In the genomic region with DNA sequence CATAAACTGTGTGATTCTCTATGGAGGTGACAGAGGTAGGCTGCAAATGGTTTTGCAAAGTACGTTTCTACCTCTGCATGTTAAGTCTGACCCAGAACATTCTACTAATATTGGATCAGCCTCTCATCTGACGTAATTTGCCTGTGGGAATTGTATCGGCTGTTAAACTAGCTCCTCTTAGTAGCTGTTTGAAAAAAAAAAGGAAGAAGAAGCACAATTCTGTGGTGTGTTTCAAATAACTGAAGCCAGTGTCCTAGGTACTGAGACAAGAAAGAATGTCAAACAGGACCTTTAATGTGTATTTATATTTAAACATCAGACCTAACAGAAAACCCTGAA, we compare ENCODE assay signal across 12 cellular contexts.
DNase-seq lines count a peak whose midpoint lies in the region; ATAC-seq, FAIRE-seq and TF ChIP-seq lines count a peak whose summit lies in the region.
"Had no signal": no experiment of that assay in that cellular context is flagged by ENCODE, and none has a peak within 500 bp of the region (broad histone marks: within the 10 kb centered on the region; RNA-seq: fewer than 3 reads in every experiment).

No MANE protein-coding gene starts in this region.

- H3K4me1 ChIP-seq in liver (ENCODE audit: control insufficient read depth in 4 of 4, insufficient read depth in 4 of 4, low read length in 3 of 4) (peaks cover 8 to 32% (median 19%) of the 10 kb centered on the region in 4 donors), HepG2 (ENCODE audit: insufficient read depth, low read length) (no peaks in the 10 kb centered on the region), neural progenitor cell (peaks cover 16% of the 10 kb centered on the region), aorta (ENCODE audit: control insufficient read depth in 1 of 2, insufficient read depth in 2 of 2, low read length in 2 of 2) (peaks cover 6 to 20% of the 10 kb centered on the region in 2 donors)

- TF ChIP-seq POLR2A in HepG2 (IDR thresholded peaks at IDR 0.05; ENCODE audit: insufficient read depth in 1 of 2, low read depth in 2 of 2, low read length in 2 of 2): no peak

- TF ChIP-seq CTCF in liver (IDR thresholded peaks at IDR 0.05; ENCODE audit: low read depth, low read length, missing input control) (no peak), HepG2 (CRISPR knock-in tag; IDR thresholded peaks at IDR 0.05) (no peak), fibroblast of the aortic adventitia (IDR thresholded peaks at IDR 0.05; ENCODE audit: insufficient read depth, low read length) (no peak), neural progenitor cell (IDR thresholded peaks at IDR 0.05) (no peak)

- H3K9ac ChIP-seq in liver (ENCODE audit: low read depth in 1 of 2, low read length in 2 of 2): peak overlapping the region; percentile 13 to 38
- no peak overlapping the region for H3K9ac ChIP-seq in HepG2 (ENCODE audit: insufficient read depth, low read depth, low read length)
- H3K9ac ChIP-seq in neural progenitor cell: no peak overlapping the region

- no peak for FAIRE-seq in HepG2 (lab: Jason Lieb, UNC)
- FAIRE-seq: G401.6 had no signal

- H3F3A ChIP-seq in neural progenitor cell (ENCODE audit: low read depth): peaks cover 4% of the 10 kb centered on the region

- 15% methylated on average over 3 of the region's 3 CpGs for WGBS in liver
- WGBS in HepG2 (ENCODE audit: low lambda C conversion rate): 1% methylated on average over 3 of the region's 3 CpGs
- 0 to 3% methylated on average over 3 of the region's 3 CpGs for WGBS in aorta, 2 donors

- H3K36me3 Mint-ChIP-seq in neural progenitor cell: no peaks in the 10 kb centered on the region

- H3K36me3 ChIP-seq in liver (ENCODE audit: control insufficient read depth in 4 of 4, insufficient read depth in 3 of 4, low read depth in 1 of 4, low read length in 3 of 4): no peaks in the 10 kb centered on the region
- no peaks in the 10 kb centered on the region for H3K36me3 ChIP-seq in HepG2 (replicated peaks in 1 of 2; ENCODE audit: control insufficient read depth in 1 of 2, insufficient read depth in 2 of 2, low read length in 2 of 2)
- H3K36me3 ChIP-seq in neural progenitor cell: no peaks in the 10 kb centered on the region
- H3K36me3 ChIP-seq in aorta (ENCODE audit: control insufficient read depth in 1 of 2, insufficient read depth in 2 of 2, low read length in 1 of 2): no peaks in the 10 kb centered on the region

- H3K4me2 ChIP-seq in HepG2 (ENCODE audit: low read depth, low read length) (no peak overlapping the region), neural progenitor cell (peak overlapping the region; percentile 63)

- H3K4me3 ChIP-seq in liver (ENCODE audit: low read depth in 1 of 3, low read length in 3 of 3) (no peak overlapping the region), HepG2 (replicated peaks in 1 of 3; ENCODE audit: insufficient read depth in 1 of 3, low read depth in 2 of 3, low read length in 3 of 3) (no peak overlapping the region), fibroblast of the aortic adventitia (ENCODE audit: low read depth, low read length) (no peak overlapping the region), neural progenitor cell (no peak overlapping the region), aorta (ENCODE audit: low read length in 2 of 2) (peak overlapping the region in 1 of 2 donors; percentile 41)

- DNase-seq in HepG2 (ENCODE audit: low spot score) (no peak), fibroblast of the aortic adventitia (ENCODE audit: low read depth) (peak; percentile 91), neural progenitor cell (ENCODE audit: low spot score) (no peak), aorta (no peak), NCI-H1694 treated with DMSO at 0.1 percent for 48 hours (lab: John Stamatoyannopoulos, UW) (no peak), islet precursor cell (no peak)
- DNase-seq: ACHN; activated B cell treated with CpG ODN at 0.5 μM for 24 hours; effector CD8-positive, alpha-beta T cell had no signal

- no peaks in the 10 kb centered on the region for H3K9me3 Mint-ChIP-seq in neural progenitor cell
- H3K9me3 Mint-ChIP-seq: activated B cell treated with CpG ODN at 0.5 μM for 24 hours had no signal

- H3K4me3 Mint-ChIP-seq in neural progenitor cell: no peak overlapping the region
- H3K4me3 Mint-ChIP-seq: activated B cell treated with CpG ODN at 0.5 μM for 24 hours had no signal

- H3K27ac ChIP-seq in liver (ENCODE audit: low read depth in 1 of 2, low read length in 2 of 2) (peak overlapping the region; percentile 70 to 74), HepG2 (ENCODE audit: extremely low read length, insufficient read depth, low read length) (no peak overlapping the region), neural progenitor cell (no peak overlapping the region), aorta (ENCODE audit: low read depth in 1 of 2, low read length in 2 of 2) (peak overlapping the region in 1 of 2 donors; percentile 49)

- H4K20me1 ChIP-seq in HepG2 (ENCODE audit: insufficient read depth, low read length) (no peaks in the 10 kb centered on the region), neural progenitor cell (ENCODE audit: low read depth) (no peaks in the 10 kb centered on the region)

- BruUV-seq in HepG2 (replicated peaks; lab: Mats Ljungman, UMichigan): no TSS peak

- no peaks in the 10 kb centered on the region for H3K9me3 ChIP-seq in liver (ENCODE audit: control insufficient read depth in 4 of 4, low read length in 3 of 4)
- no peaks in the 10 kb centered on the region for H3K9me3 ChIP-seq in HepG2 (ENCODE audit: low read length)
- no peaks in the 10 kb centered on the region for H3K9me3 ChIP-seq in neural progenitor cell (ENCODE audit: low read depth)
- no peaks in the 10 kb centered on the region for H3K9me3 ChIP-seq in aorta (ENCODE audit: control insufficient read depth, low read length)

- ATAC-seq in HepG2: no peak
- ATAC-seq in aorta (ENCODE audit: low FRiP score): peak; percentile 69
- no peak for ATAC-seq in HG03432 (IDR thresholded peaks at IDR 0.05; ENCODE audit: unreplicated experiment)

- no peaks in the 10 kb centered on the region for H3K27me3 Mint-ChIP-seq in neural progenitor cell (ENCODE audit: insufficient read depth, low read depth)
- H3K27me3 Mint-ChIP-seq: activated B cell treated with CpG ODN at 0.5 μM for 24 hours had no signal

- H3K4me1 Mint-ChIP-seq in neural progenitor cell: peaks cover 30% of the 10 kb centered on the region
- H3K4me1 Mint-ChIP-seq: activated B cell treated with CpG ODN at 0.5 μM for 24 hours had no signal

- intact Hi-C loops in HepG2 (cut with micrococcal nuclease; ENCODE audit: unreplicated experiment) (no loop called here), aorta (cut with DNase I) (loop anchor here in 1 of 2 donors (2.0 to 5.0 kb wide), 2 partner anchors 232 to 476 kb away; no protein-coding TSS in a partner anchor)

- H3K27ac Mint-ChIP-seq in neural progenitor cell: no peak overlapping the region
- H3K27ac Mint-ChIP-seq: activated B cell treated with CpG ODN at 0.5 μM for 24 hours had no signal

- CTCF ChIA-PET in HepG2 (lab: Yijun Ruan, JAX; ENCODE audit: low intra/inter-chr PET ratio, low total read pairs): no interaction called here

- no peak overlapping the region for H2AFZ ChIP-seq in HepG2 (ENCODE audit: low read length)
- H2AFZ ChIP-seq in neural progenitor cell (replicated peaks): no peak overlapping the region

- H3K27me3 ChIP-seq in liver (ENCODE audit: control insufficient read depth in 4 of 4, insufficient read depth in 4 of 4, low read length in 3 of 4) (no peaks in the 10 kb centered on the region), HepG2 (ENCODE audit: control insufficient read depth in 1 of 2, insufficient read depth in 2 of 2, low read length in 2 of 2) (no peaks in the 10 kb centered on the region), neural progenitor cell (no peaks in the 10 kb centered on the region), aorta (ENCODE audit: control insufficient read depth in 1 of 2, insufficient read depth in 2 of 2, low read length in 1 of 2) (no peaks in the 10 kb centered on the region)

- in situ Hi-C loops in HepG2 (cut with HindIII; ENCODE audit: extremely low pct_ligation_motif_present, low pct_unique_long_range_greater_than_20kb): no loop called here

- TF ChIP-seq RAD21 in liver (IDR thresholded peaks at IDR 0.05) (peak in 1 of 2 donors; percentile 30), HepG2 (CRISPR knock-in tag; IDR thresholded peaks at IDR 0.05) (no peak)

- POLR2A ChIA-PET in HepG2 (lab: Yijun Ruan, JAX): no interaction called here

- H3K79me2 ChIP-seq in HepG2 (ENCODE audit: insufficient read depth, low read length) (no peaks in the 10 kb centered on the region), neural progenitor cell (ENCODE audit: low read depth) (no peaks in the 10 kb centered on the region)

- TF ChIP-seq EP300 in HepG2 (IDR thresholded peaks at IDR 0.05; ENCODE audit: low read depth in 2 of 2, low read length in 2 of 2) (no peak), HepG2 (CRISPR knock-in tag; IDR thresholded peaks at IDR 0.05; ENCODE audit: borderline replicate concordance) (no peak)

TF ChIP-seq in liver, 16 proteins besides CTCF, POLR2A, EP300 and RAD21 (continues in another document):
- TF ChIP-seq RXRA (IDR thresholded peaks at IDR 0.05): peak in 1 of 2 donors; percentile 31
- TF ChIP-seq HNF4G (IDR thresholded peaks at IDR 0.05): no peak
- TF ChIP-seq SP1 (IDR thresholded peaks at IDR 0.05): peak; percentile 18
- TF ChIP-seq HNF4A (conservative IDR thresholded peaks at IDR 0.05): peak in 1 of 2 donors; percentile 13

TF ChIP-seq in HepG2, 621 proteins besides CTCF, POLR2A, EP300 and RAD21 (continues in another document):
- TF ChIP-seq ZNF547 (CRISPR knock-in tag; IDR thresholded peaks at IDR 0.05): no peak
- TF ChIP-seq, protein P1, sequence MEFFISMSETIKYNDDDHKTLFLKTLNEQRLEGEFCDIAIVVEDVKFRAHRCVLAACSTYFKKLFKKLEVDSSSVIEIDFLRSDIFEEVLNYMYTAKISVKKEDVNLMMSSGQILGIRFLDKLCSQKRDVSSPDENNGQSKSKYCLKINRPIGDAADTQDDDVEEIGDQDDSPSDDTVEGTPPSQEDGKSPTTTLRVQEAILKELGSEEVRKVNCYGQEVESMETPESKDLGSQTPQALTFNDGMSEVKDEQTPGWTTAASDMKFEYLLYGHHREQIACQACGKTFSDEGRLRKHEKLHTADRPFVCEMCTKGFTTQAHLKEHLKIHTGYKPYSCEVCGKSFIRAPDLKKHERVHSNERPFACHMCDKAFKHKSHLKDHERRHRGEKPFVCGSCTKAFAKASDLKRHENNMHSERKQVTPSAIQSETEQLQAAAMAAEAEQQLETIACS (CRISPR knock-in tag; IDR thresholded peaks at IDR 0.05): no peak
- TF ChIP-seq HNRNPK (IDR thresholded peaks at IDR 0.05; ENCODE audit: low read depth, low read length, poor library complexity, severe bottlenecking): no peak
- TF ChIP-seq, protein P2, sequence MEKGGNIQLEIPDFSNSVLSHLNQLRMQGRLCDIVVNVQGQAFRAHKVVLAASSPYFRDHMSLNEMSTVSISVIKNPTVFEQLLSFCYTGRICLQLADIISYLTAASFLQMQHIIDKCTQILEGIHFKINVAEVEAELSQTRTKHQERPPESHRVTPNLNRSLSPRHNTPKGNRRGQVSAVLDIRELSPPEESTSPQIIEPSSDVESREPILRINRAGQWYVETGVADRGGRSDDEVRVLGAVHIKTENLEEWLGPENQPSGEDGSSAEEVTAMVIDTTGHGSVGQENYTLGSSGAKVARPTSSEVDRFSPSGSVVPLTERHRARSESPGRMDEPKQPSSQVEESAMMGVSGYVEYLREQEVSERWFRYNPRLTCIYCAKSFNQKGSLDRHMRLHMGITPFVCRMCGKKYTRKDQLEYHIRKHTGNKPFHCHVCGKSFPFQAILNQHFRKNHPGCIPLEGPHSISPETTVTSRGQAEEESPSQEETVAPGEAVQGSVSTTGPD (CRISPR knock-in tag; IDR thresholded peaks at IDR 0.05): no peak

Comparison
In these comparisons a context has a peak if more than half of its experiments do, and no peak if none do; other contexts are left out.
1. H3K27ac ChIP-seq: peak in liver (2 of 2); none in HepG2 (single experiment) and neural progenitor cell (single experiment).
2. H3K9ac ChIP-seq: peak in liver (2 of 2); none in HepG2 (single experiment) and neural progenitor cell (single experiment).